In genomic region chr13:44306401-44307192, GRCh38 we compare ENCODE assay signal across 8 cellular contexts.
A peak's percentile ranks its signal among the peaks of the same experiment; 100 is the strongest.
DNase-seq lines count a peak whose midpoint lies in the region; ATAC-seq and TF ChIP-seq lines count a peak whose summit lies in the region.

No MANE protein-coding gene starts in this region.

- H3K4me1 ChIP-seq in mucosa of stomach (ENCODE audit: control insufficient read depth, insufficient read depth, low read length) = peaks cover 63% of the 10 kb centered on the region

- H3K9me3 ChIP-seq in mucosa of stomach (ENCODE audit: control insufficient read depth, low read length) = no peaks in the 10 kb centered on the region

- in situ Hi-C loops in G401 (cut with HindIII; ENCODE audit: low sequenced_read_pairs) = no loop called here

- ATAC-seq in HG02588 (IDR thresholded peaks at IDR 0.05; ENCODE audit: unreplicated experiment) = no peak

- no peaks in the 10 kb centered on the region for H3K27me3 ChIP-seq in mucosa of stomach (ENCODE audit: control insufficient read depth, insufficient read depth, low read length)

- peak overlapping the region; percentile 73 for H3K9ac ChIP-seq in mucosa of stomach (ENCODE audit: low read length)

- H3K4me3 ChIP-seq in epithelial cell of esophagus (ENCODE audit: low read length) (no peak overlapping the region), mucosa of stomach (ENCODE audit: low read length) (no peak overlapping the region)

- no peaks in the 10 kb centered on the region for H3K36me3 ChIP-seq in mucosa of stomach (ENCODE audit: control insufficient read depth, insufficient read depth, low read length)

- peak; percentile 86 for DNase-seq in ELF-1 (ENCODE audit: low read depth, low spot score)
- DNase-seq in NCI-H526 treated with DMSO at 0.1 percent for 48 hours (lab: John Stamatoyannopoulos, UW) = peak; percentile 64
- DNase-seq in epithelial cell of esophagus (ENCODE audit: low read depth) = peak; percentile 98
- no peak for DNase-seq in NK-92 treated with Interleukin-12 subunit alpha and Interleukin-12 subunit beta, amount 100 ng/mL, for 24 hours (lab: John Stamatoyannopoulos, UW)
- DNase-seq in activated CD4-positive, CD25-positive, alpha-beta regulatory T cell (lab: John Stamatoyannopoulos, UW) = no peak
- no peak for DNase-seq in G401 (ENCODE audit: low spot score)

- no peak for TF ChIP-seq CTCF in epithelial cell of esophagus (IDR thresholded peaks at IDR 0.05; ENCODE audit: insufficient read depth, low read depth, low read length, missing control alignments)

Comparison
In these comparisons a context has a peak if more than half of its experiments do, and no peak if none do; other contexts are left out.
1. DNase-seq: peak in ELF-1 (single experiment), NCI-H526 treated with DMSO at 0.1 percent for 48 hours (single experiment) and epithelial cell of esophagus (single experiment); none in NK-92 treated with Interleukin-12 subunit alpha and Interleukin-12 subunit beta, amount 100 ng/mL, for 24 hours (single experiment), activated CD4-positive, CD25-positive, alpha-beta regulatory T cell (0 of 4) and G401 (single experiment).